ENCODE assay signal across 34 cellular contexts in genomic region chr12:109551108-109551507, GRCh38.
"Had no signal": no experiment of that assay in that cellular context is flagged by ENCODE, and none has a peak within 500 bp of the region (broad histone marks: within the 10 kb centered on the region; RNA-seq: fewer than 3 reads in every experiment).

No MANE protein-coding gene starts in this region.

- H3K27me3 ChIP-seq: MG63 had no signal

- H3K27ac ChIP-seq: KMS-11 had no signal

- H3K9ac ChIP-seq: KMS-11 had no signal

- DNase-seq: Karpas-422, Kasumi-1, MG63, MM.1S, MV-4-11, NCI-H1048, NCI-H1092, NCI-H1092 treated with DMSO at 0.1 percent for 48 hours, NCI-H1105, NCI-H1105 treated with DMSO at 0.1 percent for 48 hours, NCI-H1417, NCI-H1417 treated with DMSO at 0.1 percent for 48 hours, NCI-H1436, NCI-H1436 treated with DMSO at 0.1 percent for 48 hours, NCI-H146, NCI-H1694, NCI-H1694 treated with DMSO at 0.1 percent for 48 hours, NCI-H187, NCI-H187 treated with DMSO at 0.1 percent for 48 hours, NCI-H1930, NCI-H2029, NCI-H2029 treated with DMSO at 0.1 percent for 48 hours, NCI-H2081, NCI-H2081 treated with DMSO at 0.1 percent for 48 hours, NCI-H2107, NCI-H2171, NCI-H2171 treated with DMSO at 0.1 percent for 48 hours, NCI-H2227 treated with DMSO at 0.1 percent for 48 hours, NCI-H226, NCI-H345, NCI-H446, NCI-H510A, NCI-H510A treated with DMSO at 0.1 percent for 48 hours had no signal

- H3K9me3 ChIP-seq: MG63 had no signal

- H3K36me3 ChIP-seq: MG63 had no signal

- H3K4me2 ChIP-seq: KMS-11 had no signal

- H3K4me3 ChIP-seq: MG63 had no signal
